Comparison of ENCODE assay signal across 18 cellular contexts in genomic region chr5:156949424-156949823, GRCh38. TPM values are rescaled to one million over a fixed set of nuclear protein-coding genes. Genes with fewer than 3 reads are reported as not detected.
DNase-seq lines count a peak whose midpoint lies in the region; ATAC-seq and TF ChIP-seq lines count a peak whose summit lies in the region.
"Had no signal": no experiment of that assay in that cellular context is flagged by ENCODE, and none has a peak within 500 bp of the region (broad histone marks: within the 10 kb centered on the region; RNA-seq: fewer than 3 reads in every experiment).

No MANE protein-coding gene starts in this region.

- H3K27ac ChIP-seq in H9 (ENCODE audit: insufficient read length, low read depth, low read length) (no peak overlapping the region), neural progenitor cell (peak overlapping the region; percentile 53), osteoblast (ENCODE audit: low read depth, low read length) (no peak overlapping the region), right cardiac atrium (ENCODE audit: low read length) (no peak overlapping the region)

- no peak overlapping the region for H3K14ac ChIP-seq in H9 (ENCODE audit: insufficient read depth, low read length)

- H3K56ac ChIP-seq in H9 (ENCODE audit: insufficient read length, low read depth, low read length), result no peak overlapping the region

- intact Hi-C loops in activated T-helper 2 cell treated with anti-CD3 and anti-CD28 coated beads, Interferon-gamma antibody, Interleukin-2, Interleukin-4, amounts not matched to agents 10 μg/mL and 5 μg/mL and 100 μg/mL, durations not matched to agents 14 hours and 24 hours and 36 hours (cut with micrococcal nuclease), result loop anchor here (2.0 kb wide), 1 partner anchor 75 kb away; no protein-coding TSS in a partner anchor
- intact Hi-C loops in right cardiac atrium (cut with DNase I), result no loop called here

- H4K20me1 ChIP-seq in H9 (ENCODE audit: control insufficient read depth, insufficient read depth, insufficient read length) (no peaks in the 10 kb centered on the region), neural progenitor cell (ENCODE audit: low read depth) (no peaks in the 10 kb centered on the region), osteoblast (ENCODE audit: insufficient read depth, low read length) (no peaks in the 10 kb centered on the region)

- H3K9ac ChIP-seq in H9 (ENCODE audit: extremely low read depth, insufficient read length, low read length), result no peak overlapping the region
- H3K9ac ChIP-seq in neural progenitor cell, result no peak overlapping the region

- ATAC-seq in right cardiac atrium (no peak), HG02981 (IDR thresholded peaks at IDR 0.05; ENCODE audit: unreplicated experiment) (no peak)
- ATAC-seq: HCT116 had no signal

- peak overlapping the region; percentile 58 for H3K27ac Mint-ChIP-seq in T-helper 1 cell treated with Interleukin-12 subunit alpha and Interleukin-12 subunit beta and Interleukin-4 antibody, amounts not matched to agents 30 μg/mL and 1 μg/mL, for 36 hours
- H3K27ac Mint-ChIP-seq in H9, result peak overlapping the region in 1 of 3 experiments; percentile 38; a peak in 3 of 7 replicates
- peak overlapping the region; percentile 8 for H3K27ac Mint-ChIP-seq in activated T-helper 2 cell treated with anti-CD3 and anti-CD28 coated beads, Interferon-gamma antibody, Interleukin-2, Interleukin-4, amounts not matched to agents 10 μg/mL and 5 μg/mL and 100 μg/mL, durations not matched to agents 14 hours and 24 hours and 36 hours
- H3K27ac Mint-ChIP-seq in neural progenitor cell, result peak overlapping the region; percentile 57
- H3K27ac Mint-ChIP-seq: B cell had no signal

- H3K23me2 ChIP-seq in H9 (ENCODE audit: insufficient read length, low read depth, low read length, poor library complexity, severe bottlenecking), result no peaks in the 10 kb centered on the region

- TF ChIP-seq CTCF in H9 (conservative IDR thresholded peaks at IDR 0.05) (no peak), neural progenitor cell (IDR thresholded peaks at IDR 0.05) (no peak), osteoblast (IDR thresholded peaks at IDR 0.05; ENCODE audit: extremely low read depth, low read depth, low read length) (no peak)

- H4K5ac ChIP-seq in H9 (ENCODE audit: insufficient read length, low read depth, low read length), result no peak overlapping the region

- no peaks in the 10 kb centered on the region for H3K27me3 Mint-ChIP-seq in T-helper 1 cell treated with Interleukin-12 subunit alpha and Interleukin-12 subunit beta and Interleukin-4 antibody, amounts not matched to agents 30 μg/mL and 1 μg/mL, for 36 hours (ENCODE audit: low read depth)
- H3K27me3 Mint-ChIP-seq in H9 (ENCODE audit: low read depth) (no peaks in the 10 kb centered on the region), neural progenitor cell (ENCODE audit: insufficient read depth, low read depth) (peaks cover 2% of the 10 kb centered on the region)
- no peaks in the 10 kb centered on the region for H3K27me3 Mint-ChIP-seq in activated T-helper 2 cell treated with anti-CD3 and anti-CD28 coated beads, Interferon-gamma antibody, Interleukin-2, Interleukin-4, amounts not matched to agents 10 μg/mL and 5 μg/mL and 100 μg/mL, durations not matched to agents 14 hours and 24 hours and 36 hours (ENCODE audit: low read depth)

- H3K9me3 ChIP-seq in H9 (ENCODE audit: control insufficient read depth, low read depth, low read length) (no peaks in the 10 kb centered on the region), neural progenitor cell (ENCODE audit: low read depth) (no peaks in the 10 kb centered on the region), osteoblast (ENCODE audit: low read depth, low read length) (no peaks in the 10 kb centered on the region), right cardiac atrium (ENCODE audit: control insufficient read depth, low read length) (no peaks in the 10 kb centered on the region)

- H2AFZ ChIP-seq in H9 (ENCODE audit: low read length) (peak overlapping the region; percentile 27), neural progenitor cell (replicated peaks) (no peak overlapping the region), osteoblast (ENCODE audit: low read length) (no peak overlapping the region)

- H3K23ac ChIP-seq in H9 (ENCODE audit: insufficient read length, low read depth, low read length), result no peak overlapping the region

- H3K27me3 ChIP-seq in H9 (ENCODE audit: insufficient read depth, low read length) (no peaks in the 10 kb centered on the region), neural progenitor cell (no peaks in the 10 kb centered on the region), osteoblast (ENCODE audit: insufficient read depth, low read length) (no peaks in the 10 kb centered on the region), right cardiac atrium (ENCODE audit: control insufficient read depth, insufficient read depth) (no peaks in the 10 kb centered on the region)

- peaks cover 32% of the 10 kb centered on the region for H3K4me1 Mint-ChIP-seq in T-helper 1 cell treated with Interleukin-12 subunit alpha and Interleukin-12 subunit beta and Interleukin-4 antibody, amounts not matched to agents 30 μg/mL and 1 μg/mL, for 36 hours (ENCODE audit: low read depth)
- H3K4me1 Mint-ChIP-seq in H9, result peaks cover 0 to 3% of the 10 kb centered on the region in 2 experiments; a peak in 3 of 4 replicates
- peaks cover 22% of the 10 kb centered on the region for H3K4me1 Mint-ChIP-seq in activated T-helper 2 cell treated with anti-CD3 and anti-CD28 coated beads, Interferon-gamma antibody, Interleukin-2, Interleukin-4, amounts not matched to agents 10 μg/mL and 5 μg/mL and 100 μg/mL, durations not matched to agents 14 hours and 24 hours and 36 hours (ENCODE audit: low read depth)
- peaks cover 18% of the 10 kb centered on the region for H3K4me1 Mint-ChIP-seq in neural progenitor cell
- H3K4me1 Mint-ChIP-seq: B cell had no signal

- no peak overlapping the region for H3K4me2 ChIP-seq in H9 (ENCODE audit: insufficient read depth, insufficient read length, low read length)
- no peak overlapping the region for H3K4me2 ChIP-seq in neural progenitor cell
- no peak overlapping the region for H3K4me2 ChIP-seq in osteoblast (ENCODE audit: insufficient read depth, low read length)

- H3K4me1 ChIP-seq in H9 (ENCODE audit: insufficient read depth, low read length) (no peaks in the 10 kb centered on the region; the same call in 1 of the 2 replicates), neural progenitor cell (peaks cover 8% of the 10 kb centered on the region), osteoblast (ENCODE audit: insufficient read depth, low read length) (no peaks in the 10 kb centered on the region), right cardiac atrium (ENCODE audit: control insufficient read depth, insufficient read depth, low read length) (no peaks in the 10 kb centered on the region)

- H2BK120ac ChIP-seq in H9 (ENCODE audit: low read depth, low read length, poor library complexity, severe bottlenecking), result no peak overlapping the region

- H2AK5ac ChIP-seq in H9 (ENCODE audit: insufficient read length, low read length), result no peak overlapping the region

- H3T11ph ChIP-seq in H9 (ENCODE audit: low read length), result no peak overlapping the region

- no peaks in the 10 kb centered on the region for H3K36me3 ChIP-seq in neural progenitor cell
- H3K36me3 ChIP-seq in osteoblast (ENCODE audit: insufficient read depth, low read length), result no peaks in the 10 kb centered on the region

- H2BK20ac ChIP-seq in H9 (ENCODE audit: low read depth, low read length, poor library complexity, severe bottlenecking), result no peak overlapping the region

- no peak overlapping the region for H3K4me3 Mint-ChIP-seq in T-helper 1 cell treated with Interleukin-12 subunit alpha and Interleukin-12 subunit beta and Interleukin-4 antibody, amounts not matched to agents 30 μg/mL and 1 μg/mL, for 36 hours
- H3K4me3 Mint-ChIP-seq in H9 (no peak overlapping the region), neural progenitor cell (no peak overlapping the region)
- no peak overlapping the region for H3K4me3 Mint-ChIP-seq in activated T-helper 2 cell treated with anti-CD3 and anti-CD28 coated beads, Interferon-gamma antibody, Interleukin-2, Interleukin-4, amounts not matched to agents 10 μg/mL and 5 μg/mL and 100 μg/mL, durations not matched to agents 14 hours and 24 hours and 36 hours (ENCODE audit: low read depth)
- H3K4me3 Mint-ChIP-seq: B cell had no signal

- peaks cover 23% of the 10 kb centered on the region for H3K9me3 Mint-ChIP-seq in T-helper 1 cell treated with Interleukin-12 subunit alpha and Interleukin-12 subunit beta and Interleukin-4 antibody, amounts not matched to agents 30 μg/mL and 1 μg/mL, for 36 hours
- no peaks in the 10 kb centered on the region for H3K9me3 Mint-ChIP-seq in H9
- H3K9me3 Mint-ChIP-seq in activated T-helper 2 cell treated with anti-CD3 and anti-CD28 coated beads, Interferon-gamma antibody, Interleukin-2, Interleukin-4, amounts not matched to agents 10 μg/mL and 5 μg/mL and 100 μg/mL, durations not matched to agents 14 hours and 24 hours and 36 hours, result peaks cover 4% of the 10 kb centered on the region
- no peaks in the 10 kb centered on the region for H3K9me3 Mint-ChIP-seq in neural progenitor cell

- no peaks in the 10 kb centered on the region for H3K79me1 ChIP-seq in H9 (ENCODE audit: insufficient read depth, low read depth, low read length, poor library complexity, severe bottlenecking)

- no peak overlapping the region for H3K18ac ChIP-seq in H9 (ENCODE audit: insufficient read length, low read depth, low read length)

- no peak for DNase-seq in T-helper 1 cell
- DNase-seq in H9, result no peak
- DNase-seq in activated T-helper 2 cell treated with anti-CD3 and anti-CD28 coated beads, Interferon-gamma antibody, Interleukin-2, Interleukin-4, amounts not matched to agents 10 μg/mL and 5 μg/mL and 100 μg/mL, durations not matched to agents 14 hours and 24 hours and 36 hours (ENCODE audit: low spot score), result no peak
- DNase-seq in neural progenitor cell (ENCODE audit: low spot score), result peak; percentile 5
- no peak for DNase-seq in osteoblast (ENCODE audit: insufficient read length, low spot score, missing footprints)
- DNase-seq in right cardiac atrium, result no peak
- DNase-seq: NCI-H1092 treated with DMSO at 0.1 percent for 48 hours; NCI-H1694; NCI-H2081 treated with DMSO at 0.1 percent for 48 hours; NCI-H510A; NCI-H748 treated with DMSO at 0.1 percent for 48 hours; NK-92 treated with Interleukin-12 subunit alpha and Interleukin-12 subunit beta, amount 100 ng/mL, for 24 hours; SHP77 had no signal

- H3K79me2 ChIP-seq in H9 (ENCODE audit: insufficient read depth, low read length), result no peaks in the 10 kb centered on the region
- no peaks in the 10 kb centered on the region for H3K79me2 ChIP-seq in neural progenitor cell (ENCODE audit: low read depth)
- no peaks in the 10 kb centered on the region for H3K79me2 ChIP-seq in osteoblast (ENCODE audit: insufficient read depth, low read length)

- no peak overlapping the region for H3K4ac ChIP-seq in H9 (ENCODE audit: low read depth, low read length)

- no peak overlapping the region for H2BK5ac ChIP-seq in H9 (ENCODE audit: insufficient read length, low read length)

- H4K91ac ChIP-seq in H9 (ENCODE audit: insufficient read length, low read depth, low read length), result no peak overlapping the region

- H3K36me3 Mint-ChIP-seq in T-helper 1 cell treated with Interleukin-12 subunit alpha and Interleukin-12 subunit beta and Interleukin-4 antibody, amounts not matched to agents 30 μg/mL and 1 μg/mL, for 36 hours (ENCODE audit: low read depth), result peaks cover 44% of the 10 kb centered on the region
- H3K36me3 Mint-ChIP-seq in H9 (ENCODE audit: insufficient read depth in 1 of 3, low read depth in 3 of 3) (no peaks in the 10 kb centered on the region; a peak in 1 of 7 replicates), neural progenitor cell (no peaks in the 10 kb centered on the region)
- peaks cover 4% of the 10 kb centered on the region for H3K36me3 Mint-ChIP-seq in activated T-helper 2 cell treated with anti-CD3 and anti-CD28 coated beads, Interferon-gamma antibody, Interleukin-2, Interleukin-4, amounts not matched to agents 10 μg/mL and 5 μg/mL and 100 μg/mL, durations not matched to agents 14 hours and 24 hours and 36 hours (ENCODE audit: low read depth)

- H3K4me3 ChIP-seq in neural progenitor cell (no peak overlapping the region), osteoblast (ENCODE audit: insufficient read depth, low read length) (no peak overlapping the region), right cardiac atrium (ENCODE audit: low read length) (no peak overlapping the region)

- H2BK15ac ChIP-seq in H9 (ENCODE audit: low read depth, low read length), result no peak overlapping the region

- H4K8ac ChIP-seq in H9 (replicated peaks; ENCODE audit: insufficient read length, low read depth, low read length), result no peak overlapping the region

- no peak overlapping the region for H2BK12ac ChIP-seq in H9 (ENCODE audit: insufficient read length, low read depth, low read length)

- peaks cover 3% of the 10 kb centered on the region for H3F3A ChIP-seq in neural progenitor cell (ENCODE audit: low read depth)

RNA-seq across cellular contexts. Expression of gene TIMD4, which starts 13.6 kb away (rescaled TPM):
- total RNA-seq in H9 (2021) (not detected in 2 replicates), neural progenitor cell (ENCODE audit: low replicate concordance) (not detected in 2 replicates), osteoblast (not detected in 2 replicates), right cardiac atrium (1 to 10 TPM in 2 of 4 donors, under 1 TPM in 2; 0.50 to 1.4 (median 0.98) TPM)
- 5.3 and 5.5 TPM in 2 replicates for total RNA-seq in activated T-helper 2 cell treated with anti-CD3 and anti-CD28 coated beads, Interferon-gamma antibody, Interleukin-2, Interleukin-4, amounts not matched to agents 10 μg/mL and 5 μg/mL and 100 μg/mL, durations not matched to agents 14 hours and 24 hours and 36 hours
- polyA plus RNA-seq in right cardiac atrium, result 0.07 TPM
- total RNA-seq: A172, B cell had no signal
